Comparison of ENCODE assay signal across 9 cellular contexts in the genomic region with DNA sequence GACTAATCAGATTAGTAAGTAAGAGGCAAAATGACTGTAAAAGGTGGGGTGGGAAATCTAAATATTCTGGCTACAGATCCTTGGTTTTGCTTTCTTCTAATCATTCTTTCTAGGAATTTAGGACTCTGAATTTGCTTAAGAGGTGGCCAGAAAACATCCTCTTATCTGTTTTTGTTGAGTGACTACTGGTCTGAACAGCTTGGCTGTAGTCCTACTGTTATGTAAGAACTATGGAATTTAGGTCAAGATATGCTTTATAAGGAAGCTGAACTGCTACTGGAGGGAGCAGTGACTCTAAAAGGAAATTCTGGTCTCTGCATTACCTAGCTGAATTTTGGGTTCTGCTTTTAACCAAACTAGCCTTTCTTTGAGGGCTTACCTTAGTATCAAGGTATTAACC. TPM values are rescaled to one million over a fixed set of nuclear protein-coding genes. Genes with fewer than 3 reads are reported as not detected.
DNase-seq lines count a peak whose midpoint lies in the region; ATAC-seq and TF ChIP-seq lines count a peak whose summit lies in the region.
"Had no signal": no experiment of that assay in that cellular context is flagged by ENCODE, and none has a peak within 500 bp of the region (broad histone marks: within the 10 kb centered on the region; RNA-seq: fewer than 3 reads in every experiment).

No MANE protein-coding gene starts in this region.

- H3K9me3 Mint-ChIP-seq in activated CD8-positive, alpha-beta T cell treated with anti-CD3 and anti-CD28 coated beads, Interleukin-2, amount 10 ng/mL, durations not matched to agents 7 days and 5 days (ENCODE audit: insufficient read depth): no peaks in the 10 kb centered on the region
- H3K9me3 Mint-ChIP-seq in activated CD8-positive, alpha-beta T cell treated with anti-CD3 and anti-CD28 coated beads for 36 hours: no peaks in the 10 kb centered on the region

- TF ChIP-seq CTCF in activated CD8-positive, alpha-beta T cell treated with anti-CD3 and anti-CD28 coated beads for 36 hours (IDR thresholded peaks at IDR 0.05): no peak
- no peak for TF ChIP-seq CTCF in cardiac fibroblast (IDR thresholded peaks at IDR 0.05; ENCODE audit: low read depth, low read length)
- TF ChIP-seq CTCF in left lung (IDR thresholded peaks at IDR 0.05): no peak
- no peak for TF ChIP-seq CTCF in thoracic aorta (IDR thresholded peaks at IDR 0.05)

- POLR2A ChIA-PET in activated CD8-positive, alpha-beta T cell treated with anti-CD3 and anti-CD28 coated beads, Interleukin-2, amount 10 ng/mL, durations not matched to agents 7 days and 5 days (lab: Charles Lee): no interaction called here
- POLR2A ChIA-PET in activated CD8-positive, alpha-beta T cell treated with anti-CD3 and anti-CD28 coated beads for 36 hours (lab: Charles Lee): no interaction called here

- no peaks in the 10 kb centered on the region for H3K27me3 Mint-ChIP-seq in activated CD8-positive, alpha-beta T cell treated with anti-CD3 and anti-CD28 coated beads, Interleukin-2, amount 10 ng/mL, durations not matched to agents 7 days and 5 days (ENCODE audit: low read depth)
- H3K27me3 Mint-ChIP-seq in activated CD8-positive, alpha-beta T cell treated with anti-CD3 and anti-CD28 coated beads for 36 hours: no peaks in the 10 kb centered on the region
- H3K27me3 Mint-ChIP-seq: B cell had no signal

- peaks cover 32% of the 10 kb centered on the region for H3K36me3 Mint-ChIP-seq in activated CD8-positive, alpha-beta T cell treated with anti-CD3 and anti-CD28 coated beads, Interleukin-2, amount 10 ng/mL, durations not matched to agents 7 days and 5 days (ENCODE audit: low read depth)
- peaks cover 41% of the 10 kb centered on the region for H3K36me3 Mint-ChIP-seq in activated CD8-positive, alpha-beta T cell treated with anti-CD3 and anti-CD28 coated beads for 36 hours (ENCODE audit: low read depth)

- intact Hi-C loops in activated CD8-positive, alpha-beta T cell treated with anti-CD3 and anti-CD28 coated beads for 36 hours (cut with micrococcal nuclease): no loop called here
- intact Hi-C loops in left lung (cut with DNase I) (no loop called here), head of caudate nucleus (cut with DNase I) (no loop called here)

- H3K4me3 ChIP-seq in cardiac fibroblast (replicated peaks in 1 of 2; ENCODE audit: low read depth in 2 of 2, low read length in 2 of 2): no peak overlapping the region
- no peak overlapping the region for H3K4me3 ChIP-seq in left lung
- H3K4me3 ChIP-seq in thoracic aorta: no peak overlapping the region

- H3K27me3 ChIP-seq in left lung (no peaks in the 10 kb centered on the region), thoracic aorta (replicated peaks; ENCODE audit: insufficient read depth) (no peaks in the 10 kb centered on the region)

- H3K27ac ChIP-seq in left lung: no peak overlapping the region
- peak overlapping the region; percentile 20 to 58 for H3K27ac ChIP-seq in thoracic aorta

- DNase-seq in activated CD8-positive, alpha-beta T cell treated with anti-CD3 and anti-CD28 coated beads, Interleukin-2, amount 10 ng/mL, durations not matched to agents 7 days and 5 days: no peak
- no peak for DNase-seq in activated CD8-positive, alpha-beta T cell treated with anti-CD3 and anti-CD28 coated beads for 36 hours
- peak; percentile 84 to 85 for DNase-seq in cardiac fibroblast (ENCODE audit: low read depth in 2 of 2)
- no peak for DNase-seq in left lung
- no peak for DNase-seq in thoracic aorta (ENCODE audit: low spot score)
- no peak for DNase-seq in UCSD-AML1 (lab: John Stamatoyannopoulos, UW; ENCODE audit: unreplicated experiment)
- DNase-seq in head of caudate nucleus: no peak
- DNase-seq in stimulated activated CD4-positive, alpha-beta T cell treated with anti-CD3 and anti-CD28 coated beads, Interleukin-1b, Interleukin-23, amount 100 ng/mL, for 48 hours: no peak

- H3K9me3 ChIP-seq in left lung (no peaks in the 10 kb centered on the region), thoracic aorta (no peaks in the 10 kb centered on the region)

- CTCF ChIA-PET in activated CD8-positive, alpha-beta T cell treated with anti-CD3 and anti-CD28 coated beads, Interleukin-2, amount 10 ng/mL, durations not matched to agents 7 days and 5 days (lab: Charles Lee): no interaction called here
- CTCF ChIA-PET in activated CD8-positive, alpha-beta T cell treated with anti-CD3 and anti-CD28 coated beads for 36 hours (lab: Charles Lee): interaction anchor here (0.6 kb wide), 1 partner anchor 171 kb away, joined by 3 read pairs; no protein-coding TSS in a partner anchor

- peaks cover 3 to 50% of the 10 kb centered on the region in 2 donors for H3K36me3 ChIP-seq in left lung
- H3K36me3 ChIP-seq in thoracic aorta: peaks cover 7% of the 10 kb centered on the region

- H3K4me3 Mint-ChIP-seq in activated CD8-positive, alpha-beta T cell treated with anti-CD3 and anti-CD28 coated beads, Interleukin-2, amount 10 ng/mL, durations not matched to agents 7 days and 5 days: no peak overlapping the region
- no peak overlapping the region for H3K4me3 Mint-ChIP-seq in activated CD8-positive, alpha-beta T cell treated with anti-CD3 and anti-CD28 coated beads for 36 hours
- H3K4me3 Mint-ChIP-seq: B cell had no signal

- peak overlapping the region; percentile 13 for H3K27ac Mint-ChIP-seq in activated CD8-positive, alpha-beta T cell treated with anti-CD3 and anti-CD28 coated beads, Interleukin-2, amount 10 ng/mL, durations not matched to agents 7 days and 5 days
- no peak overlapping the region for H3K27ac Mint-ChIP-seq in activated CD8-positive, alpha-beta T cell treated with anti-CD3 and anti-CD28 coated beads for 36 hours
- H3K27ac Mint-ChIP-seq: B cell had no signal

- ATAC-seq in activated CD8-positive, alpha-beta T cell treated with anti-CD3 and anti-CD28 coated beads, Interleukin-2, amount 10 ng/mL, durations not matched to agents 7 days and 5 days: no peak
- no peak for ATAC-seq in activated CD8-positive, alpha-beta T cell treated with anti-CD3 and anti-CD28 coated beads for 36 hours
- peak; percentile 91 for ATAC-seq in left lung
- peak; percentile 72 for ATAC-seq in thoracic aorta (ENCODE audit: insufficient number of reproducible peaks, low FRiP score, low read depth)

- peaks cover 1% of the 10 kb centered on the region for H3K4me1 Mint-ChIP-seq in activated CD8-positive, alpha-beta T cell treated with anti-CD3 and anti-CD28 coated beads, Interleukin-2, amount 10 ng/mL, durations not matched to agents 7 days and 5 days (ENCODE audit: low read depth)
- no peaks in the 10 kb centered on the region for H3K4me1 Mint-ChIP-seq in activated CD8-positive, alpha-beta T cell treated with anti-CD3 and anti-CD28 coated beads for 36 hours (ENCODE audit: low read depth)

- H3K4me1 ChIP-seq in left lung (peaks cover 0 to 4% of the 10 kb centered on the region in 2 donors), thoracic aorta (ENCODE audit: control insufficient read depth in 1 of 2, low read depth in 2 of 2) (peaks cover 12 to 22% of the 10 kb centered on the region in 2 donors)

RNA-seq across cellular contexts. Expression of a gene that starts 33.5 kb away (rescaled TPM):
- under 1 TPM; 0.37 to 0.42 TPM for total RNA-seq in activated CD8-positive, alpha-beta T cell treated with anti-CD3 and anti-CD28 coated beads, Interleukin-2, amount 10 ng/mL, durations not matched to agents 7 days and 5 days
- total RNA-seq in activated CD8-positive, alpha-beta T cell treated with anti-CD3 and anti-CD28 coated beads for 36 hours: under 1 TPM; 0.54 to 0.58 TPM
- total RNA-seq in left lung (10 to 100 TPM in 1 of 2 donors, 1 to 10 TPM in 1; 3.8 to 19.2 TPM), thoracic aorta (under 1 TPM; 0.14 to 0.92 TPM)

Comparison
In these comparisons a context has a peak if more than half of its experiments do, and no peak if none do; other contexts are left out.
1. ATAC-seq: peak in left lung (single experiment) and thoracic aorta (single experiment); none in activated CD8-positive, alpha-beta T cell treated with anti-CD3 and anti-CD28 coated beads, Interleukin-2, amount 10 ng/mL, durations not matched to agents 7 days and 5 days (single experiment) and activated CD8-positive, alpha-beta T cell treated with anti-CD3 and anti-CD28 coated beads for 36 hours (single experiment).
2. DNase-seq: peak in cardiac fibroblast (2 of 2); none in activated CD8-positive, alpha-beta T cell treated with anti-CD3 and anti-CD28 coated beads, Interleukin-2, amount 10 ng/mL, durations not matched to agents 7 days and 5 days (single experiment), activated CD8-positive, alpha-beta T cell treated with anti-CD3 and anti-CD28 coated beads for 36 hours (single experiment), left lung (0 of 2), thoracic aorta (single experiment), UCSD-AML1 (single experiment), head of caudate nucleus (0 of 42) and stimulated activated CD4-positive, alpha-beta T cell treated with anti-CD3 and anti-CD28 coated beads, Interleukin-1b, Interleukin-23, amount 100 ng/mL, for 48 hours (single experiment).
3. H3K27ac ChIP-seq: peak in thoracic aorta (2 of 2); none in left lung (0 of 2).